ENCODE assay signal across 12 cellular contexts in genomic region chr15:24823473-24823872, GRCh38.
DNase-seq lines count a peak whose midpoint lies in the region; ATAC-seq and TF ChIP-seq lines count a peak whose summit lies in the region.
"Had no signal": no experiment of that assay in that cellular context is flagged by ENCODE, and none has a peak within 500 bp of the region (broad histone marks: within the 10 kb centered on the region; RNA-seq: fewer than 3 reads in every experiment).

No MANE protein-coding gene starts in this region.

- no peak for ATAC-seq in GM21619 (IDR thresholded peaks at IDR 0.05; ENCODE audit: unreplicated experiment)

- TF ChIP-seq CTCF in A673 (conservative IDR thresholded peaks at IDR 0.05; ENCODE audit: low read depth, low read length) = no peak

- CTCF ChIA-PET in A673 (lab: Charles Lee) = no interaction called here

- peak overlapping the region; percentile 84 for H3K27ac ChIP-seq in HUES48 (ENCODE audit: low read depth, low read length)
- no peak overlapping the region for H3K27ac ChIP-seq in A673 (ENCODE audit: low read depth, low read length, poor library complexity, severe bottlenecking)
- H3K27ac ChIP-seq: SJSA1 had no signal

- peak; percentile 60 for DNase-seq in astrocyte of the hippocampus (ENCODE audit: low read depth, low spot score)
- DNase-seq in hypothalamus (lab: John Stamatoyannopoulos, UW) = peak in 41 of 51 donors; percentile 1 to 74 (median 43)
- peak; percentile 16 for DNase-seq in occipital lobe (lab: John Stamatoyannopoulos, UW)
- DNase-seq in A673 (ENCODE audit: low spot score) = no peak
- DNase-seq in NCI-H1092 treated with DMSO at 0.1 percent for 48 hours (lab: John Stamatoyannopoulos, UW) = no peak
- DNase-seq in D341Med (ENCODE audit: low spot score) = no peak
- DNase-seq: activated CD4-positive, alpha-beta T cell treated with anti-CD3 and anti-CD28 coated beads for 1 hour; CD8-positive, alpha-beta memory T cell; Kasumi-1 had no signal

- BruUV-seq in A673 (replicated peaks; lab: Mats Ljungman, UMichigan) = no TSS peak

- no peaks in the 10 kb centered on the region for H3K27me3 ChIP-seq in HUES48 (ENCODE audit: control insufficient read depth, insufficient read depth, low read length)
- no peaks in the 10 kb centered on the region for H3K27me3 ChIP-seq in A673 (replicated peaks; ENCODE audit: insufficient read depth, low read depth, low read length, poor library complexity)
- H3K27me3 ChIP-seq: SJSA1 had no signal

- POLR2A ChIA-PET in A673 (lab: Charles Lee; ENCODE audit: low non-redundant PET) = no interaction called here

- peaks cover 15% of the 10 kb centered on the region; the same call in 1 of the 2 replicates for H3K4me1 ChIP-seq in HUES48 (ENCODE audit: control insufficient read depth, insufficient read depth, low read length)
- no peaks in the 10 kb centered on the region for H3K4me1 ChIP-seq in A673 (ENCODE audit: insufficient read depth, low read length, poor library complexity, severe bottlenecking)
- H3K4me1 ChIP-seq: SJSA1 had no signal

- peak overlapping the region; percentile 27 for H3K9ac ChIP-seq in HUES48 (ENCODE audit: low read depth, low read length)

- H3K36me3 ChIP-seq in HUES48 (ENCODE audit: control insufficient read depth, insufficient read depth, low read length) (no peaks in the 10 kb centered on the region), A673 (ENCODE audit: insufficient read depth, low read length, poor library complexity, severe bottlenecking) (no peaks in the 10 kb centered on the region)
- H3K36me3 ChIP-seq: SJSA1 had no signal

- H3K9me3 ChIP-seq in HUES48 (ENCODE audit: control insufficient read depth, insufficient read depth, low read length) (peaks cover 27% of the 10 kb centered on the region), A673 (ENCODE audit: low read depth, low read length, poor library complexity, severe bottlenecking) (peaks cover 39% of the 10 kb centered on the region)

- H3K4me3 ChIP-seq in HUES48 (ENCODE audit: low read depth, low read length) (peak overlapping the region; percentile 48), A673 (ENCODE audit: low read depth, low read length, poor library complexity, severe bottlenecking) (no peak overlapping the region)
- H3K4me3 ChIP-seq: SJSA1 had no signal

- intact Hi-C loops in A673 (cut with micrococcal nuclease; ENCODE audit: unreplicated experiment) = no loop called here

Comparison
In these comparisons a context has a peak if more than half of its experiments do, and no peak if none do; other contexts are left out.
1. DNase-seq: peak in astrocyte of the hippocampus (single experiment), hypothalamus (41 of 51) and occipital lobe (single experiment); none in A673 (single experiment), NCI-H1092 treated with DMSO at 0.1 percent for 48 hours (single experiment) and D341Med (single experiment).